ENCODE assay signal across 1 cellular context in the genomic region with DNA sequence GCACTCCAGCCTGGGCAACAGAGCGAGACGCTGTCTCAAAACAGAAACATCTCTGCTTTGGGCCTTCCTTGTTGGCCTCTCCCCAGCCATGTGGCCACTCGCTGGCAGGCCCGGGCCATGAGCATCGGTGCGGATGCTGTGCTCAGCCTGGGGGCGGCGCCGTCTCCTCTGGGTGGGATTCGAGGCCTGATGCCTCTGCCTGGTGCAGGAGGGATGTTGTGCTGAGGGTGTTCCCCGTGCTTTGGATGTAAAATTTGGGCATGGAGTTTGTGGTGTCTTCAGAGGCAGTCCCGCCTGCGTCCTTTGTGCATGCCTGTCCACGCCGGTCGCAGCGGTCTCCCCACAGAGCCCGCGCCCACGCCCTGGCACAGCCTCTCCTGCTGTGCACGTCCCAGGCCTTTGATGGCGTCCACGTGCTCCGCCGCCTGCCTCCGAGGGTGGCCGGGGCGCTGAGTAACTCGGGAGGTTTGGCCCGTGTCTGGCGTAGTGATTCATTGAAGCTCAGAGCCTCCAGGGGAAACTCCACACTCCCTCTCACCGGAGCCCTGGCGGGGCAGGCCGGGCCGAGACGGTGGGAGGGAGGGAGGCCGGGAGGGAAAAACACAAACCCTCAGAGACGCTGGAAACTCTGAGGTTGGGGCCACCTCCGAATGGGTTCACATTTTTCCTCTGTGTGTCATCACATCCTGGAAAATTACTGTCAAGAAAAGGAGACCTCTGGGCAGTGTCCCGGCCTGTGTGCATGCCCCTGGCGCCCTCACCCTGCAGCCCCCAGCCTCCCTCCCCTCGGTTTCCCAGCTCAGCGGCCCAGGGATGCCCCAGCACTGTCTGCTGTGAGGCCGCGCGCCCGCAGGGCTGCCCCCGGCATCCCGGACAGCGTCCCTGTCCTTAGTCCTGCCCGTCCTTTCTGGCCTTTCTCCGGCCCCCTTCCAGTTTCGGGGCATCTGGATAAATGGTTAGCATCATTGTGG.
A peak's percentile ranks its signal among the peaks of the same experiment; 100 is the strongest.
TF ChIP-seq lines count a peak whose summit lies in the region.

No MANE protein-coding gene starts in this region.

TF ChIP-seq in HepG2, 621 proteins besides CTCF, POLR2A, EP300 and RAD21 (continued from another document and continues in another):
- 0 out of 2 replicates have a peak, but pooled peaks have one; percentile 60 for TF ChIP-seq ZBTB3 (CRISPR knock-in tag; IDR thresholded peaks at IDR 0.05; ENCODE audit: borderline replicate concordance, low read depth)
- no peak for TF ChIP-seq ZNF562 (CRISPR knock-in tag; IDR thresholded peaks at IDR 0.05; ENCODE audit: borderline replicate concordance)
- no peak; the same call in 1 of the 2 replicates for TF ChIP-seq ZBTB49 (CRISPR knock-in tag; IDR thresholded peaks at IDR 0.05; ENCODE audit: borderline replicate concordance)
- TF ChIP-seq MXD4 (CRISPR knock-in tag; IDR thresholded peaks at IDR 0.05): peak; percentile 78
- 0 out of 2 replicates have a peak, but pooled peaks have one; percentile 17 for TF ChIP-seq HES4 (CRISPR knock-in tag; IDR thresholded peaks at IDR 0.05; ENCODE audit: borderline replicate concordance)
- TF ChIP-seq, protein P1, sequence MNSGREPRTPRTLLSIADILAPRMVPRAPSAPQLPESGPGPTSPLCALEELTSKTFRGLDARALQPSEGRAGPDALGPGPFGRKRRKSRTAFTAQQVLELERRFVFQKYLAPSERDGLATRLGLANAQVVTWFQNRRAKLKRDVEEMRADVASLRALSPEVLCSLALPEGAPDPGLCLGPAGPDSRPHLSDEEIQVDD (CRISPR knock-in tag; IDR thresholded peaks at IDR 0.05; ENCODE audit: borderline replicate concordance): peak; percentile 51; the same call in 1 of the 2 replicates
- TF ChIP-seq GATA4 (IDR thresholded peaks at IDR 0.05; ENCODE audit: borderline replicate concordance, low read depth): peak; percentile 40; the same call in 1 of the 2 replicates
- peak; percentile 96; the same call in 1 of the 2 replicates for TF ChIP-seq ZBTB4 (CRISPR knock-in tag; IDR thresholded peaks at IDR 0.05; ENCODE audit: borderline replicate concordance)
- TF ChIP-seq SALL2 (CRISPR knock-in tag; IDR thresholded peaks at IDR 0.05): 0 out of 2 replicates have a peak, but pooled peaks have one; percentile 38
- TF ChIP-seq RFX3 (CRISPR knock-in tag; IDR thresholded peaks at IDR 0.05): no peak
- no peak for TF ChIP-seq ZNF101 (CRISPR knock-in tag; IDR thresholded peaks at IDR 0.05; ENCODE audit: borderline replicate concordance, low read depth)
- TF ChIP-seq ZNF710 (CRISPR knock-in tag; IDR thresholded peaks at IDR 0.05; ENCODE audit: borderline replicate concordance): peak; percentile 78; the same call in 1 of the 2 replicates
- peak; percentile 90 for TF ChIP-seq ZNF883 (CRISPR knock-in tag; IDR thresholded peaks at IDR 0.05; ENCODE audit: not compliant biosample characterization)
- TF ChIP-seq SSRP1 (CRISPR knock-in tag; IDR thresholded peaks at IDR 0.05): 0 out of 2 replicates have a peak, but pooled peaks have one; percentile 41
- peak; percentile 98 for TF ChIP-seq AGO2 (optimal IDR thresholded peaks at IDR 0.05; ENCODE audit: low read depth, low read length)
- TF ChIP-seq MED13 (CRISPR knock-in tag; IDR thresholded peaks at IDR 0.05): peak; percentile 79
- TF ChIP-seq BRCA1 (CRISPR knock-in tag; IDR thresholded peaks at IDR 0.05): 0 out of 2 replicates have a peak, but pooled peaks have one; percentile 20
- peak; percentile 63; the same call in 1 of the 2 replicates for TF ChIP-seq YEATS4 (CRISPR knock-in tag; IDR thresholded peaks at IDR 0.05; ENCODE audit: borderline replicate concordance)
- TF ChIP-seq ZNF460 (CRISPR knock-in tag; IDR thresholded peaks at IDR 0.05; ENCODE audit: borderline replicate concordance): peak; percentile 44; the same call in 1 of the 2 replicates
- no peak for TF ChIP-seq SOX6 (IDR thresholded peaks at IDR 0.05)
- TF ChIP-seq SOX6 (CRISPR knock-in tag; IDR thresholded peaks at IDR 0.05): peak; percentile 61
- TF ChIP-seq, protein P2, sequence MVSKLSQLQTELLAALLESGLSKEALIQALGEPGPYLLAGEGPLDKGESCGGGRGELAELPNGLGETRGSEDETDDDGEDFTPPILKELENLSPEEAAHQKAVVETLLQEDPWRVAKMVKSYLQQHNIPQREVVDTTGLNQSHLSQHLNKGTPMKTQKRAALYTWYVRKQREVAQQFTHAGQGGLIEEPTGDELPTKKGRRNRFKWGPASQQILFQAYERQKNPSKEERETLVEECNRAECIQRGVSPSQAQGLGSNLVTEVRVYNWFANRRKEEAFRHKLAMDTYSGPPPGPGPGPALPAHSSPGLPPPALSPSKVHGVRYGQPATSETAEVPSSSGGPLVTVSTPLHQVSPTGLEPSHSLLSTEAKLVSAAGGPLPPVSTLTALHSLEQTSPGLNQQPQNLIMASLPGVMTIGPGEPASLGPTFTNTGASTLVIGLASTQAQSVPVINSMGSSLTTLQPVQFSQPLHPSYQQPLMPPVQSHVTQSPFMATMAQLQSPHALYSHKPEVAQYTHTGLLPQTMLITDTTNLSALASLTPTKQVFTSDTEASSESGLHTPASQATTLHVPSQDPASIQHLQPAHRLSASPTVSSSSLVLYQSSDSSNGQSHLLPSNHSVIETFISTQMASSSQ (IDR thresholded peaks at IDR 0.05; ENCODE audit: low read depth): no peak
- TF ChIP-seq, protein P2 (CRISPR knock-in tag; IDR thresholded peaks at IDR 0.05; ENCODE audit: borderline replicate concordance): peak; percentile 76; the same call in 1 of the 2 replicates
- TF ChIP-seq ZFY (CRISPR knock-in tag; IDR thresholded peaks at IDR 0.05): peak; percentile 87
- TF ChIP-seq ZNF138 (CRISPR knock-in tag; IDR thresholded peaks at IDR 0.05; ENCODE audit: low read depth): no peak; the same call in 1 of the 2 replicates
- TF ChIP-seq, protein P3, sequence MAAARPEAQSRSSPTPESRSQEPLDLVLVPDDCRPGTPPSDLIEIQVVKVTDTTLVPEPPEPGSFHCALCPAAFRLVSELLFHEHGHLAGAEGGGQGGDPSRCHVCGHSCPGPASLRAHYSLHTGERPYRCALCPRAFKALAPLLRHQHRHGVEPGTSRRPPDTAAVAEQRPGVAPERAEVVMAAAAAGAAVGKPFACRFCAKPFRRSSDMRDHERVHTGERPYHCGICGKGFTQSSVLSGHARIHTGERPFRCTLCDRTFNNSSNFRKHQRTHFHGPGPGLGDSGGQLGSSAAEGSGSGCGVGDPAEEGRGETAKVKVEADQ (CRISPR knock-in tag; IDR thresholded peaks at IDR 0.05; ENCODE audit: borderline replicate concordance): peak; percentile 71
- 0 out of 2 replicates have a peak, but pooled peaks have one; percentile 38 for TF ChIP-seq ZNF362 (CRISPR knock-in tag; IDR thresholded peaks at IDR 0.05; ENCODE audit: borderline replicate concordance)
- TF ChIP-seq ZC3H4 (CRISPR knock-in tag; IDR thresholded peaks at IDR 0.05; ENCODE audit: borderline replicate concordance): peak; percentile 64; the same call in 1 of the 2 replicates
- TF ChIP-seq SOX5 (CRISPR knock-in tag; IDR thresholded peaks at IDR 0.05; ENCODE audit: borderline replicate concordance): peak; percentile 52; the same call in 1 of the 2 replicates
- peak; percentile 82 for TF ChIP-seq SP4 (CRISPR knock-in tag; IDR thresholded peaks at IDR 0.05)
- peak; percentile 10 for TF ChIP-seq PRPF4 (IDR thresholded peaks at IDR 0.05; ENCODE audit: low read depth, low read length, poor library complexity, severe bottlenecking)
- TF ChIP-seq E2F2 (CRISPR knock-in tag; IDR thresholded peaks at IDR 0.05; ENCODE audit: borderline replicate concordance): no peak
- TF ChIP-seq KMT2B (CRISPR knock-in tag; IDR thresholded peaks at IDR 0.05): peak; percentile 51; the same call in 1 of the 2 replicates
- 0 out of 2 replicates have a peak, but pooled peaks have one; percentile 12 for TF ChIP-seq DPF2 (CRISPR knock-in tag; IDR thresholded peaks at IDR 0.05; ENCODE audit: borderline replicate concordance, low read depth)
- peak; percentile 65; the same call in 1 of the 2 replicates for TF ChIP-seq SPEN (CRISPR knock-in tag; IDR thresholded peaks at IDR 0.05; ENCODE audit: low read depth)
- no peak for TF ChIP-seq ZNF207 (IDR thresholded peaks at IDR 0.05; ENCODE audit: borderline replicate concordance)
- TF ChIP-seq, protein P4, sequence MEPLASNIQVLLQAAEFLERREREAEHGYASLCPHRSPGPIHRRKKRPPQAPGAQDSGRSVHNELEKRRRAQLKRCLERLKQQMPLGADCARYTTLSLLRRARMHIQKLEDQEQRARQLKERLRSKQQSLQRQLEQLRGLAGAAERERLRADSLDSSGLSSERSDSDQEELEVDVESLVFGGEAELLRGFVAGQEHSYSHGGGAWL (CRISPR knock-in tag; IDR thresholded peaks at IDR 0.05): peak; percentile 91
- TF ChIP-seq TSC22D2 (CRISPR knock-in tag; IDR thresholded peaks at IDR 0.05; ENCODE audit: borderline replicate concordance): peak; percentile 63; the same call in 1 of the 2 replicates
- TF ChIP-seq ELF3 (CRISPR knock-in tag; IDR thresholded peaks at IDR 0.05): peak; percentile 70
